Comparison of ENCODE assay signal across 9 cellular contexts in genomic region chr7:82559203-82559805, GRCh38.
A peak's percentile ranks its signal among the peaks of the same experiment; 100 is the strongest.
DNase-seq lines count a peak whose midpoint lies in the region; ATAC-seq and TF ChIP-seq lines count a peak whose summit lies in the region.
"Had no signal": no experiment of that assay in that cellular context is flagged by ENCODE, and none has a peak within 500 bp of the region (broad histone marks: within the 10 kb centered on the region; RNA-seq: fewer than 3 reads in every experiment).

No MANE protein-coding gene starts in this region.

- H3K4me1 ChIP-seq in fibroblast of lung (ENCODE audit: control insufficient read depth, extremely low read depth, insufficient read depth, low read length), result no peaks in the 10 kb centered on the region

- H3K27me3 ChIP-seq in fibroblast of lung (ENCODE audit: control insufficient read depth, insufficient read depth, low read length), result no peaks in the 10 kb centered on the region

- peak overlapping the region; percentile 45 for H2AFZ ChIP-seq in fibroblast of lung (ENCODE audit: low read length)

- intact Hi-C loops in natural killer cell (cut with micrococcal nuclease), result no loop called here

- no peaks in the 10 kb centered on the region for H3K27me3 Mint-ChIP-seq in natural killer cell (ENCODE audit: low read depth in 2 of 2)

- no peak overlapping the region for H3K27ac Mint-ChIP-seq in natural killer cell

- H3K36me3 Mint-ChIP-seq in natural killer cell, result no peaks in the 10 kb centered on the region

- DNase-seq in COLO668 (lab: John Stamatoyannopoulos, UW; ENCODE audit: unreplicated experiment) (peak; percentile 93), NCI-H345 treated with DMSO at 0.1 percent for 48 hours (lab: John Stamatoyannopoulos, UW; ENCODE audit: unreplicated experiment) (peak; percentile 89), fibroblast of lung (ENCODE audit: low read depth in 2 of 2) (peak in 1 of 2 donors; percentile 20), natural killer cell (no peak)

- no peak overlapping the region for H3K27ac ChIP-seq in fibroblast of lung (ENCODE audit: insufficient read depth, low read length)
- H3K27ac ChIP-seq: C4-2B had no signal

- TF ChIP-seq CTCF in fibroblast of lung (conservative IDR thresholded peaks at IDR 0.05 in 1 of 2, IDR thresholded peaks at IDR 0.05 in 1 of 2; ENCODE audit: low read depth in 1 of 2, low read length in 2 of 2), result no peak
- TF ChIP-seq CTCF in natural killer cell (IDR thresholded peaks at IDR 0.05), result no peak

- H4K20me1 ChIP-seq in fibroblast of lung (ENCODE audit: control insufficient read depth, extremely low read depth, insufficient read depth, low read length), result no peaks in the 10 kb centered on the region

- peak overlapping the region; percentile 69 for H3K4me2 ChIP-seq in fibroblast of lung (ENCODE audit: extremely low read depth, insufficient read depth, low read length)

- H3K9me3 Mint-ChIP-seq in natural killer cell, result no peaks in the 10 kb centered on the region

- H3K9ac ChIP-seq in fibroblast of lung (ENCODE audit: insufficient read depth, low read length), result no peak overlapping the region

- peak overlapping the region in 3 of 4 experiments; percentile 1 to 22 (median 12) for H3K4me3 ChIP-seq in fibroblast of lung (replicated peaks in 1 of 4; ENCODE audit: control extremely low read depth in 1 of 4, insufficient read depth in 1 of 4, low read depth in 3 of 4, low read length in 4 of 4)

- H3K36me3 ChIP-seq in fibroblast of lung (ENCODE audit: control insufficient read depth, insufficient read depth, low read length), result no peaks in the 10 kb centered on the region

- H3K4me3 Mint-ChIP-seq in natural killer cell, result no peak overlapping the region

- H3K79me2 ChIP-seq in fibroblast of lung (ENCODE audit: control insufficient read depth, insufficient read depth, low read length), result no peaks in the 10 kb centered on the region

- H3K9me3 ChIP-seq in fibroblast of lung (ENCODE audit: control insufficient read depth, insufficient read depth, low read depth, low read length), result no peaks in the 10 kb centered on the region

- ATAC-seq in HG02870 (IDR thresholded peaks at IDR 0.05; ENCODE audit: unreplicated experiment) (peak; percentile 77), GM19467 (IDR thresholded peaks at IDR 0.05; ENCODE audit: unreplicated experiment) (no peak), GM18519 (IDR thresholded peaks at IDR 0.05; ENCODE audit: low FRiP score, unreplicated experiment) (no peak), HG03521 (IDR thresholded peaks at IDR 0.05; ENCODE audit: unreplicated experiment) (no peak), natural killer cell (no peak)

- no peaks in the 10 kb centered on the region for H3K4me1 Mint-ChIP-seq in natural killer cell
